18 cellular contexts compared by ENCODE assay signal in genomic region chr5:68047035-68047434, GRCh38.
DNase-seq lines count a peak whose midpoint lies in the region; ATAC-seq and TF ChIP-seq lines count a peak whose summit lies in the region.
"Had no signal": no experiment of that assay in that cellular context is flagged by ENCODE, and none has a peak within 500 bp of the region (broad histone marks: within the 10 kb centered on the region; RNA-seq: fewer than 3 reads in every experiment).

No MANE protein-coding gene starts in this region.

- H4K8ac ChIP-seq in mesenchymal stem cell (ENCODE audit: low read length): no peak overlapping the region

- intact Hi-C loops in left ventricle myocardium superior (cut with micrococcal nuclease): no loop called here

- DNase-seq in AG09309 (ENCODE audit: low read depth) (peak; percentile 73), LHCN-M2 (ENCODE audit: low read depth) (peak; percentile 84), choroid plexus epithelial cell (ENCODE audit: low read depth) (peak; percentile 68), mesenchymal stem cell (peak; percentile 67), NCI-H748 treated with DMSO at 0.1 percent for 48 hours (lab: John Stamatoyannopoulos, UW) (no peak), left ventricle myocardium superior (no peak), HuH-7.5 (ENCODE audit: low spot score) (no peak), islet precursor cell (no peak)
- DNase-seq: activated CD4-positive, alpha-beta memory T cell treated with anti-CD3 and anti-CD28 coated beads, Interleukin-2, amount 10 ng/mL, durations not matched to agents 7 days and 5 days; effector CD8-positive, alpha-beta T cell; head of caudate nucleus; mucosa of descending colon; NCI-H2029; NCI-H524 treated with DMSO at 0.1 percent for 48 hours; OCI-M1 had no signal

- no peak overlapping the region for H2AK5ac ChIP-seq in mesenchymal stem cell (ENCODE audit: low read length, severe bottlenecking)

- no peak overlapping the region for H3K4ac ChIP-seq in mesenchymal stem cell (ENCODE audit: low read depth in 1 of 2, low read length in 2 of 2)

- peak overlapping the region; percentile 60 for H3K9ac ChIP-seq in mesenchymal stem cell (ENCODE audit: low read length)
- H3K9ac ChIP-seq: parathyroid adenoma had no signal

- H3K79me1 ChIP-seq in mesenchymal stem cell (replicated peaks; ENCODE audit: low read length, poor library complexity, severe bottlenecking): no peaks in the 10 kb centered on the region

- no peak overlapping the region for H2BK15ac ChIP-seq in mesenchymal stem cell (ENCODE audit: low read depth, poor library complexity, severe bottlenecking)

- H2BK12ac ChIP-seq in mesenchymal stem cell (ENCODE audit: low read length in 2 of 2): no peak overlapping the region

- no peak overlapping the region for H2AFZ ChIP-seq in mesenchymal stem cell (ENCODE audit: low read depth, low read length)
- H2AFZ ChIP-seq: parathyroid adenoma had no signal

- no peak overlapping the region for H4K91ac ChIP-seq in mesenchymal stem cell (ENCODE audit: low read length)

- peaks cover 2% of the 10 kb centered on the region for H3K4me1 ChIP-seq in mesenchymal stem cell (ENCODE audit: control insufficient read depth, insufficient read depth, low read depth, low read length)
- H3K4me1 ChIP-seq: ascending aorta, parathyroid adenoma had no signal

- ATAC-seq in left ventricle myocardium superior: no peak
- ATAC-seq: mucosa of descending colon had no signal

- WGBS in mesenchymal stem cell: 83% methylated on average over 1 of the region's 1 CpG

- H2BK5ac ChIP-seq in mesenchymal stem cell (ENCODE audit: low read depth, low read length, poor library complexity, severe bottlenecking): no peak overlapping the region

- no peak overlapping the region for H3K4me2 ChIP-seq in mesenchymal stem cell (ENCODE audit: low read length, poor library complexity, severe bottlenecking)

- H3K4me3 ChIP-seq in AG09309 (ENCODE audit: control insufficient read depth, low read depth, low read length) (no peak overlapping the region), choroid plexus epithelial cell (ENCODE audit: low read depth, low read length) (no peak overlapping the region), mesenchymal stem cell (ENCODE audit: insufficient read depth in 1 of 2, low read depth in 1 of 2, low read length in 2 of 2) (no peak overlapping the region)
- H3K4me3 ChIP-seq: ascending aorta, MG63, mucosa of descending colon had no signal

- H3K27me3 ChIP-seq in mesenchymal stem cell (ENCODE audit: control insufficient read depth in 1 of 2, insufficient read depth in 1 of 2, low read length in 2 of 2): no peaks in the 10 kb centered on the region
- H3K27me3 ChIP-seq: ascending aorta, MG63 had no signal

- H3K36me3 ChIP-seq in mesenchymal stem cell (ENCODE audit: control insufficient read depth in 1 of 2, insufficient read depth in 2 of 2, low read depth in 1 of 2, low read length in 2 of 2): no peaks in the 10 kb centered on the region
- H3K36me3 ChIP-seq: ascending aorta, MG63 had no signal

- H2BK120ac ChIP-seq in mesenchymal stem cell (ENCODE audit: low read depth, low read length): no peak overlapping the region

- H3K14ac ChIP-seq in mesenchymal stem cell (ENCODE audit: low read length in 2 of 2): no peak overlapping the region

- no peak for TF ChIP-seq CTCF in AG09309 (IDR thresholded peaks at IDR 0.05; ENCODE audit: control insufficient read depth, insufficient read depth, low read depth, low read length, missing control alignments)
- TF ChIP-seq CTCF in choroid plexus epithelial cell (conservative IDR thresholded peaks at IDR 0.05; ENCODE audit: low read depth, low read length): no peak

- no peaks in the 10 kb centered on the region for H3K9me3 ChIP-seq in mesenchymal stem cell (ENCODE audit: control insufficient read depth, low read length)
- H3K9me3 ChIP-seq: ascending aorta, mucosa of descending colon had no signal

- no peak overlapping the region for H3K27ac ChIP-seq in mesenchymal stem cell (ENCODE audit: low read length, poor library complexity, severe bottlenecking)
- H3K27ac ChIP-seq: ascending aorta, parathyroid adenoma had no signal

- no peak overlapping the region for H3K18ac ChIP-seq in mesenchymal stem cell (ENCODE audit: low read depth in 1 of 2, low read length in 2 of 2)

- no peak overlapping the region for H3K23ac ChIP-seq in mesenchymal stem cell (ENCODE audit: low read length in 2 of 2)

Comparison
In these comparisons a context has a peak if more than half of its experiments do, and no peak if none do; other contexts are left out.
1. DNase-seq: peak in AG09309 (single experiment), LHCN-M2 (single experiment), choroid plexus epithelial cell (single experiment) and mesenchymal stem cell (single experiment); none in NCI-H748 treated with DMSO at 0.1 percent for 48 hours (single experiment), left ventricle myocardium superior (single experiment), HuH-7.5 (single experiment) and islet precursor cell (single experiment).